Comparison of ENCODE assay signal across 17 cellular contexts in the genomic region with DNA sequence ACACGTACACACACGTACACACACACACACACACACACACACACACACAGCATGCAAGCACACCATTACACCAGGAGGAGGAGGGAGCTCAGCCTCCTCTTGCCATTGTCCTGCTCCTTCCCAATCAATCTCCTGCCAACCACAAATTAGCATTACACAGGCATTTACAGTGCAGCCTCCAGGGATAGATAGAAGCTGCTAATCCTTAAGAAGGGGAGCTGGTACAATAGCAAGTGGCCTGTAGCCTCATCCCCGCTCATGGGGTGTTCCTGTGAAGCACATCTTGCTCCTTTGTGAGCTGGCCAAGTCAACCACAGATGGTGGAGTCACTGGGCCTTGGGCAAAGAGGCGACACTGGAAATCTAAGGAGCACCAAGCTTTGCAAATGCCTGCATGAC.
DNase-seq lines count a peak whose midpoint lies in the region; ATAC-seq and TF ChIP-seq lines count a peak whose summit lies in the region.
"Had no signal": no experiment of that assay in that cellular context is flagged by ENCODE, and none has a peak within 500 bp of the region (broad histone marks: within the 10 kb centered on the region; RNA-seq: fewer than 3 reads in every experiment).

No MANE protein-coding gene starts in this region.

- no peak for ATAC-seq in HG02642 (IDR thresholded peaks at IDR 0.05; ENCODE audit: poor library complexity, unreplicated experiment)

- no peaks in the 10 kb centered on the region for H3K9me3 ChIP-seq in Caco-2

- peaks cover 69% of the 10 kb centered on the region for H3K4me1 ChIP-seq in Caco-2

- CTCF ChIA-PET in Caco-2 (lab: Charles Lee), result interaction anchor here (0.9 to 2.3 kb wide), 3 partner anchors 27 to 84 kb away, joined by 3 to 8 read pairs (median 5); no protein-coding TSS in a partner anchor

- H3K27me3 ChIP-seq in Caco-2 (replicated peaks; ENCODE audit: control insufficient read depth, insufficient read depth, low read length), result no peaks in the 10 kb centered on the region

- intact Hi-C loops in Caco-2 (cut with micrococcal nuclease; ENCODE audit: unreplicated experiment), result loop anchor here (1.0 to 5.0 kb wide), 2 partner anchors 15 to 145 kb away; no protein-coding TSS in a partner anchor

- TF ChIP-seq CTCF in Caco-2 (IDR thresholded peaks at IDR 0.05; ENCODE audit: insufficient read depth in 1 of 2, low read depth in 1 of 2, low read length in 1 of 2, severe bottlenecking in 1 of 2, unreplicated experiment in 1 of 2) (no peak), nephron (IDR thresholded peaks at IDR 0.05; ENCODE audit: unreplicated experiment in 3 of 3) (no peak)

- DNase-seq in Caco-2, result no peak
- DNase-seq in LHCN-M2 (ENCODE audit: low read depth), result peak; percentile 53
- peak; percentile 5 for DNase-seq in cerebellar cortex (ENCODE audit: low spot score)
- DNase-seq in NCI-H2107 (lab: John Stamatoyannopoulos, UW), result no peak
- DNase-seq in DMS53 (lab: John Stamatoyannopoulos, UW), result no peak
- DNase-seq in NCI-H226, result no peak
- DNase-seq: activated CD4-positive, alpha-beta T cell treated with anti-CD3 and anti-CD28 coated beads for 4 hours; caudate nucleus; kidney glomerular epithelial cell; MV-4-11; NCI-H774; nephron progenitor cell; stimulated activated CD4-positive, alpha-beta T cell treated with anti-CD3 and anti-CD28 coated beads, Interleukin-15, amount 100 ng/mL, for 24 hours had no signal

- no TSS peak for BruUV-seq in Caco-2 (replicated peaks; lab: Mats Ljungman, UMichigan)

- H3K9me3 Mint-ChIP-seq in Caco-2 (ENCODE audit: unreplicated experiment), result no peaks in the 10 kb centered on the region
- H3K9me3 Mint-ChIP-seq in nephron, result no peaks in the 10 kb centered on the region
- H3K9me3 Mint-ChIP-seq: activated T-helper 1 cell treated with anti-CD3 and anti-CD28 coated beads, Interleukin-12 subunit alpha, Interleukin-12 subunit beta, Interleukin-2, Interleukin-4 antibody, amounts not matched to agents 30 ng/mL and 10 ng/mL and 1 ng/mL, durations not matched to agents 14 hours and 24 hours and 36 hours had no signal

- H3K4me3 Mint-ChIP-seq in Caco-2 (ENCODE audit: unreplicated experiment) (no peak overlapping the region), nephron (peak overlapping the region in 2 of 3 experiments; percentile 24 to 27)
- H3K4me3 Mint-ChIP-seq: activated T-helper 1 cell treated with anti-CD3 and anti-CD28 coated beads, Interleukin-12 subunit alpha, Interleukin-12 subunit beta, Interleukin-2, Interleukin-4 antibody, amounts not matched to agents 30 ng/mL and 10 ng/mL and 1 ng/mL, durations not matched to agents 14 hours and 24 hours and 36 hours; CD14-positive monocyte had no signal

- POLR2A ChIA-PET in Caco-2 (lab: Charles Lee), result interaction anchor here (0.6 to 1.8 kb wide), 5 partner anchors 11 to 126 kb away, joined by 3 to 6 read pairs (median 4); partner anchors contain the start of gene PKDCC

- H3K36me3 Mint-ChIP-seq in Caco-2 (ENCODE audit: insufficient read depth, unreplicated experiment), result peaks cover 4% of the 10 kb centered on the region
- H3K36me3 Mint-ChIP-seq in nephron (ENCODE audit: low read depth), result no peaks in the 10 kb centered on the region
- H3K36me3 Mint-ChIP-seq: CD14-positive monocyte had no signal

- H3K27me3 Mint-ChIP-seq in Caco-2 (ENCODE audit: insufficient read depth, unreplicated experiment) (no peaks in the 10 kb centered on the region), nephron (ENCODE audit: low read depth) (peaks cover 4% of the 10 kb centered on the region)

- no peak overlapping the region for H3K4me3 ChIP-seq in Caco-2 (ENCODE audit: low read depth, low read length)

- H3K36me3 ChIP-seq in Caco-2 (ENCODE audit: control insufficient read depth, insufficient read depth, low read length), result no peaks in the 10 kb centered on the region

- H3K27ac Mint-ChIP-seq in Caco-2 (ENCODE audit: unreplicated experiment) (peak overlapping the region; percentile 90), nephron (peak overlapping the region; percentile 89 to 99 (median 99))
- H3K27ac Mint-ChIP-seq: activated T-helper 1 cell treated with anti-CD3 and anti-CD28 coated beads, Interleukin-12 subunit alpha, Interleukin-12 subunit beta, Interleukin-2, Interleukin-4 antibody, amounts not matched to agents 30 ng/mL and 10 ng/mL and 1 ng/mL, durations not matched to agents 14 hours and 24 hours and 36 hours; CD14-positive monocyte; nephron progenitor cell had no signal

- H3K4me1 Mint-ChIP-seq in Caco-2 (ENCODE audit: low read depth, unreplicated experiment) (peaks cover 47% of the 10 kb centered on the region), nephron (peaks cover 93% of the 10 kb centered on the region)

Comparison
In these comparisons a context has a peak if more than half of its experiments do, and no peak if none do; other contexts are left out.
1. DNase-seq: peak in LHCN-M2 (single experiment) and cerebellar cortex (single experiment); none in Caco-2 (0 of 2), NCI-H2107 (single experiment), DMS53 (single experiment) and NCI-H226 (single experiment).